Comparison of ENCODE assay signal across 10 cellular contexts in genomic region chr4:105058177-105058812, GRCh38.
DNase-seq lines count a peak whose midpoint lies in the region; ATAC-seq and TF ChIP-seq lines count a peak whose summit lies in the region.
"Had no signal": no experiment of that assay in that cellular context is flagged by ENCODE, and none has a peak within 500 bp of the region (broad histone marks: within the 10 kb centered on the region; RNA-seq: fewer than 3 reads in every experiment).

No MANE protein-coding gene starts in this region.

- H3K9me3 ChIP-seq in SK-N-SH = no peaks in the 10 kb centered on the region
- H3K9me3 ChIP-seq in suprapubic skin = no peaks in the 10 kb centered on the region
- H3K9me3 ChIP-seq in adrenal gland (replicated peaks in 1 of 3) = no peaks in the 10 kb centered on the region
- H3K9me3 ChIP-seq: BE2C had no signal

- TF ChIP-seq EP300 in SK-N-SH (IDR thresholded peaks at IDR 0.05; ENCODE audit: borderline replicate concordance in 1 of 2, low read depth in 1 of 2, low read length in 1 of 2) (peak; percentile 66 to 97), suprapubic skin (IDR thresholded peaks at IDR 0.05) (no peak)

- H3K27ac Mint-ChIP-seq in activated naive CD4-positive, alpha-beta T cell treated with anti-CD3 and anti-CD28 coated beads, Interleukin-2, amount 50 U/mL, for 24 hours = peak overlapping the region; percentile 56

- H3K9ac ChIP-seq in SK-N-SH = no peak overlapping the region

- no peaks in the 10 kb centered on the region for H3K36me3 ChIP-seq in SK-N-SH (replicated peaks in 1 of 2; ENCODE audit: control insufficient read depth in 1 of 2, insufficient read depth in 2 of 2, low read length in 1 of 2)
- H3K36me3 ChIP-seq in suprapubic skin = no peaks in the 10 kb centered on the region
- H3K36me3 ChIP-seq in adrenal gland (replicated peaks in 1 of 2) = no peaks in the 10 kb centered on the region
- H3K36me3 ChIP-seq: BE2C had no signal

- no peaks in the 10 kb centered on the region for H3K36me3 Mint-ChIP-seq in activated naive CD4-positive, alpha-beta T cell treated with anti-CD3 and anti-CD28 coated beads, Interleukin-2, amount 50 U/mL, for 24 hours

- no peak overlapping the region for H3K4me3 Mint-ChIP-seq in activated naive CD4-positive, alpha-beta T cell treated with anti-CD3 and anti-CD28 coated beads, Interleukin-2, amount 50 U/mL, for 24 hours

- peaks cover 23% of the 10 kb centered on the region for H3F3A ChIP-seq in SK-N-SH (replicated peaks; ENCODE audit: insufficient read depth)

- no peaks in the 10 kb centered on the region for H3K9me3 Mint-ChIP-seq in activated naive CD4-positive, alpha-beta T cell treated with anti-CD3 and anti-CD28 coated beads, Interleukin-2, amount 50 U/mL, for 24 hours

- H3K4me3 ChIP-seq in SK-N-SH (ENCODE audit: low read depth in 2 of 2, low read length in 1 of 2) (no peak overlapping the region), suprapubic skin (no peak overlapping the region), adrenal gland (no peak overlapping the region)

- no peak for TF ChIP-seq RAD21 in SK-N-SH (IDR thresholded peaks at IDR 0.05; ENCODE audit: low read length)

- no peaks in the 10 kb centered on the region for H3K27me3 Mint-ChIP-seq in activated naive CD4-positive, alpha-beta T cell treated with anti-CD3 and anti-CD28 coated beads, Interleukin-2, amount 50 U/mL, for 24 hours

- ATAC-seq in HG03108 (IDR thresholded peaks at IDR 0.05; ENCODE audit: unreplicated experiment) = no peak

- no peak overlapping the region for H2AFZ ChIP-seq in SK-N-SH (ENCODE audit: low read depth)

- no peak for TF ChIP-seq POLR2A in suprapubic skin (IDR thresholded peaks at IDR 0.05)
- TF ChIP-seq POLR2A in adrenal gland (IDR thresholded peaks at IDR 0.05) = no peak

- CTCF ChIA-PET in SK-N-SH (lab: Yijun Ruan, JAX) = no interaction called here

- peaks cover 41% of the 10 kb centered on the region for H3K4me1 Mint-ChIP-seq in activated naive CD4-positive, alpha-beta T cell treated with anti-CD3 and anti-CD28 coated beads, Interleukin-2, amount 50 U/mL, for 24 hours

- H3K9me2 ChIP-seq in SK-N-SH = no peaks in the 10 kb centered on the region

- no peaks in the 10 kb centered on the region for H3K79me2 ChIP-seq in SK-N-SH (ENCODE audit: insufficient read depth)

- no peaks in the 10 kb centered on the region for H4K20me1 ChIP-seq in SK-N-SH (ENCODE audit: insufficient read depth)

- no peaks in the 10 kb centered on the region for H3K27me3 ChIP-seq in SK-N-SH (ENCODE audit: insufficient read depth)
- H3K27me3 ChIP-seq in suprapubic skin = no peaks in the 10 kb centered on the region
- H3K27me3 ChIP-seq in adrenal gland = no peaks in the 10 kb centered on the region
- H3K27me3 ChIP-seq: BE2C had no signal

- no peak overlapping the region for H3K4me2 ChIP-seq in SK-N-SH

- WGBS in SK-N-SH (ENCODE audit: low lambda C conversion rate) = 16% methylated on average over 3 of the region's 3 CpGs
- 56% methylated on average over 3 of the region's 3 CpGs for WGBS in suprapubic skin
- 61 to 78% (median 67%) methylated on average over 3 of the region's 3 CpGs for WGBS in adrenal gland, 4 donors

- peaks cover 0 to 17% of the 10 kb centered on the region in 2 experiments; a peak in 2 of 4 replicates for H3K4me1 ChIP-seq in SK-N-SH (ENCODE audit: control insufficient read depth in 1 of 2, insufficient read depth in 2 of 2, low read depth in 1 of 2, low read length in 1 of 2)
- H3K4me1 ChIP-seq in suprapubic skin = peaks cover 27% of the 10 kb centered on the region
- no peaks in the 10 kb centered on the region for H3K4me1 ChIP-seq in adrenal gland (replicated peaks in 1 of 2)

- intact Hi-C loops in adrenal gland (cut with DNase I) = no loop called here

- POLR2A ChIA-PET in SK-N-SH (lab: Yijun Ruan, JAX) = no interaction called here

- H3K27ac ChIP-seq in SK-N-SH (ENCODE audit: low read depth in 2 of 2, low read length in 1 of 2) (peak overlapping the region; percentile 28 to 56; a peak in 2 of 4 replicates), epithelial cell of prostate (peak overlapping the region; percentile 28), suprapubic skin (peak overlapping the region; percentile 45), adrenal gland (no peak overlapping the region)

- DNase-seq in activated naive CD4-positive, alpha-beta T cell (lab: John Stamatoyannopoulos, UW) = no peak
- DNase-seq in SK-N-SH (no peak), epithelial cell of prostate (ENCODE audit: low read depth, low spot score) (peak; percentile 59), suprapubic skin (ENCODE audit: low spot score in 2 of 2) (no peak), adrenal gland (no peak), NCI-H510A treated with DMSO at 0.1 percent for 48 hours (lab: John Stamatoyannopoulos, UW) (no peak)
- DNase-seq: BE2C, mesendoderm had no signal

- no peak for TF ChIP-seq CTCF in SK-N-SH (IDR thresholded peaks at IDR 0.05)
- no peak for TF ChIP-seq CTCF in suprapubic skin (IDR thresholded peaks at IDR 0.05)
- no peak for TF ChIP-seq CTCF in adrenal gland (IDR thresholded peaks at IDR 0.05)

TF ChIP-seq in SK-N-SH, 30 proteins besides CTCF, POLR2A, EP300 and RAD21 (continues in another document):
- TF ChIP-seq ELF1 (IDR thresholded peaks at IDR 0.05) (no peak), MEF2A (IDR thresholded peaks at IDR 0.05; ENCODE audit: borderline replicate concordance, low read depth) (peak; percentile 55; the same call in 1 of the 2 replicates), MXI1 (IDR thresholded peaks at IDR 0.05; ENCODE audit: low read depth, low read length) (no peak), POLR2AphosphoS5 (IDR thresholded peaks at IDR 0.05; ENCODE audit: low read depth, low read length) (peak; percentile 86; the same call in 1 of the 2 replicates), FOSL2 (IDR thresholded peaks at IDR 0.05; ENCODE audit: borderline replicate concordance, low read depth) (peak; percentile 98), TAF1 (IDR thresholded peaks at IDR 0.05; ENCODE audit: borderline replicate concordance, low read depth, low read length) (no peak), TCF12 (IDR thresholded peaks at IDR 0.05) (peak; percentile 100), REST (IDR thresholded peaks at IDR 0.05; ENCODE audit: low read depth, low read length) (no peak), SMC3 (IDR thresholded peaks at IDR 0.05; ENCODE audit: low read depth, low read length) (no peak), NRF1 (IDR thresholded peaks at IDR 0.05; ENCODE audit: low read depth, low read length) (no peak), EZH2phosphoT487 (IDR thresholded peaks at IDR 0.05; ENCODE audit: borderline replicate concordance, low read depth) (no peak)
- TF ChIP-seq, protein P1, sequence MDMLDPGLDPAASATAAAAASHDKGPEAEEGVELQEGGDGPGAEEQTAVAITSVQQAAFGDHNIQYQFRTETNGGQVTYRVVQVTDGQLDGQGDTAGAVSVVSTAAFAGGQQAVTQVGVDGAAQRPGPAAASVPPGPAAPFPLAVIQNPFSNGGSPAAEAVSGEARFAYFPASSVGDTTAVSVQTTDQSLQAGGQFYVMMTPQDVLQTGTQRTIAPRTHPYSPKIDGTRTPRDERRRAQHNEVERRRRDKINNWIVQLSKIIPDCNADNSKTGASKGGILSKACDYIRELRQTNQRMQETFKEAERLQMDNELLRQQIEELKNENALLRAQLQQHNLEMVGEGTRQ (IDR thresholded peaks at IDR 0.05; ENCODE audit: borderline replicate concordance, low read depth, low read length) = no peak
- TF ChIP-seq, protein P2, sequence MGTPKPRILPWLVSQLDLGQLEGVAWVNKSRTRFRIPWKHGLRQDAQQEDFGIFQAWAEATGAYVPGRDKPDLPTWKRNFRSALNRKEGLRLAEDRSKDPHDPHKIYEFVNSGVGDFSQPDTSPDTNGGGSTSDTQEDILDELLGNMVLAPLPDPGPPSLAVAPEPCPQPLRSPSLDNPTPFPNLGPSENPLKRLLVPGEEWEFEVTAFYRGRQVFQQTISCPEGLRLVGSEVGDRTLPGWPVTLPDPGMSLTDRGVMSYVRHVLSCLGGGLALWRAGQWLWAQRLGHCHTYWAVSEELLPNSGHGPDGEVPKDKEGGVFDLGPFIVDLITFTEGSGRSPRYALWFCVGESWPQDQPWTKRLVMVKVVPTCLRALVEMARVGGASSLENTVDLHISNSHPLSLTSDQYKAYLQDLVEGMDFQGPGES (IDR thresholded peaks at IDR 0.05; ENCODE audit: low read depth, low read length) = no peak

Comparison
In these comparisons a context has a peak if more than half of its experiments do, and no peak if none do; other contexts are left out.
1. H3K27ac ChIP-seq: peak in SK-N-SH (2 of 2), epithelial cell of prostate (single experiment) and suprapubic skin (single experiment); none in adrenal gland (0 of 5).